Comparison of ENCODE assay signal across 13 cellular contexts in genomic region chr1:223775054-223775453, GRCh38.
DNase-seq lines count a peak whose midpoint lies in the region; ATAC-seq and TF ChIP-seq lines count a peak whose summit lies in the region.
"Had no signal": no experiment of that assay in that cellular context is flagged by ENCODE, and none has a peak within 500 bp of the region (broad histone marks: within the 10 kb centered on the region; RNA-seq: fewer than 3 reads in every experiment).

No MANE protein-coding gene starts in this region.

- peaks cover 51 to 57% of the 10 kb centered on the region in 2 donors for H3K36me3 ChIP-seq in stomach smooth muscle (ENCODE audit: control insufficient read depth in 2 of 2, insufficient read depth in 2 of 2, low read length in 2 of 2)

- POLR2A ChIA-PET in activated naive CD8-positive, alpha-beta T cell treated with anti-CD3 and anti-CD28 coated beads, Interleukin-2, amount 10 ng/mL, durations not matched to agents 7 days and 5 days (lab: Charles Lee), result no interaction called here

- no peak overlapping the region for H3K4me3 Mint-ChIP-seq in activated T-cell treated with anti-CD3 and anti-CD28 coated beads, Interleukin-2, amount 50 U/mL, for 24 hours
- no peak overlapping the region for H3K4me3 Mint-ChIP-seq in activated naive CD8-positive, alpha-beta T cell treated with anti-CD3 and anti-CD28 coated beads, Interleukin-2, amount 10 ng/mL, durations not matched to agents 7 days and 5 days
- no peak overlapping the region for H3K4me3 Mint-ChIP-seq in osteocyte (ENCODE audit: unreplicated experiment)
- H3K4me3 Mint-ChIP-seq: mesothelial cell of epicardium had no signal

- peak overlapping the region; percentile 19 for H3K27ac ChIP-seq in stomach smooth muscle (ENCODE audit: low read length)
- no peak overlapping the region for H3K27ac ChIP-seq in substantia nigra (ENCODE audit: low read depth, low read length, poor library complexity, severe bottlenecking)

- H3K9me3 ChIP-seq in stomach smooth muscle (ENCODE audit: control insufficient read depth in 2 of 2, low read length in 2 of 2), result no peaks in the 10 kb centered on the region
- H3K9me3 ChIP-seq: tibial nerve had no signal

- peaks cover 95% of the 10 kb centered on the region for H3K36me3 Mint-ChIP-seq in activated T-cell treated with anti-CD3 and anti-CD28 coated beads, Interleukin-2, amount 50 U/mL, for 24 hours (ENCODE audit: low read depth)
- peaks cover 37% of the 10 kb centered on the region for H3K36me3 Mint-ChIP-seq in activated naive CD8-positive, alpha-beta T cell treated with anti-CD3 and anti-CD28 coated beads, Interleukin-2, amount 10 ng/mL, durations not matched to agents 7 days and 5 days
- H3K36me3 Mint-ChIP-seq in osteocyte (ENCODE audit: unreplicated experiment), result peaks cover 46% of the 10 kb centered on the region

- no peaks in the 10 kb centered on the region for H3K27me3 ChIP-seq in stomach smooth muscle (ENCODE audit: control insufficient read depth in 1 of 2, insufficient read depth in 2 of 2, low read length in 2 of 2)
- H3K27me3 ChIP-seq: tibial nerve had no signal

- H3K4me1 ChIP-seq in stomach smooth muscle (ENCODE audit: control insufficient read depth, insufficient read depth, low read length), result peaks cover 14% of the 10 kb centered on the region

- H3K4me1 Mint-ChIP-seq in activated T-cell treated with anti-CD3 and anti-CD28 coated beads, Interleukin-2, amount 50 U/mL, for 24 hours (ENCODE audit: low read depth), result peaks cover 48% of the 10 kb centered on the region
- H3K4me1 Mint-ChIP-seq in activated naive CD8-positive, alpha-beta T cell treated with anti-CD3 and anti-CD28 coated beads, Interleukin-2, amount 10 ng/mL, durations not matched to agents 7 days and 5 days, result peaks cover 13% of the 10 kb centered on the region
- peaks cover 48% of the 10 kb centered on the region for H3K4me1 Mint-ChIP-seq in osteocyte (ENCODE audit: unreplicated experiment)

- ATAC-seq in activated naive CD8-positive, alpha-beta T cell treated with anti-CD3 and anti-CD28 coated beads, Interleukin-2, amount 10 ng/mL, durations not matched to agents 7 days and 5 days (ENCODE audit: low read depth), result no peak
- no peak for ATAC-seq in GM18511 (IDR thresholded peaks at IDR 0.05; ENCODE audit: unreplicated experiment)

- no peak overlapping the region for H3K9ac ChIP-seq in stomach smooth muscle (ENCODE audit: low read length in 2 of 2)

- H3K27ac Mint-ChIP-seq in activated T-cell treated with anti-CD3 and anti-CD28 coated beads, Interleukin-2, amount 50 U/mL, for 24 hours, result peak overlapping the region; percentile 84
- peak overlapping the region; percentile 53 for H3K27ac Mint-ChIP-seq in activated naive CD8-positive, alpha-beta T cell treated with anti-CD3 and anti-CD28 coated beads, Interleukin-2, amount 10 ng/mL, durations not matched to agents 7 days and 5 days
- no peak overlapping the region for H3K27ac Mint-ChIP-seq in osteocyte (ENCODE audit: unreplicated experiment)
- H3K27ac Mint-ChIP-seq: progenitor cell of endocrine pancreas had no signal

- DNase-seq in activated T-cell treated with anti-CD3 and anti-CD28 coated beads, Interleukin-2, amount 50 U/mL, for 24 hours, result no peak
- no peak for DNase-seq in activated T-cell treated with anti-CD3 and anti-CD28 coated beads, Interleukin-2, amount 50 U/mL, for 48 hours
- no peak for DNase-seq in activated naive CD8-positive, alpha-beta T cell treated with anti-CD3 and anti-CD28 coated beads, Interleukin-2, amount 10 ng/mL, durations not matched to agents 7 days and 5 days
- DNase-seq in fibroblast of the conjunctiva (ENCODE audit: low read depth), result peak; percentile 36
- no peak for DNase-seq in substantia nigra (lab: John Stamatoyannopoulos, UW)
- DNase-seq in osteocyte (ENCODE audit: extremely low spot score, unreplicated experiment), result no peak
- DNase-seq: Kasumi-1, T-helper 2 cell had no signal

- TF ChIP-seq CTCF in osteocyte (IDR thresholded peaks at IDR 0.05), result no peak

- no peak overlapping the region for H3K4me3 ChIP-seq in stomach smooth muscle (ENCODE audit: low read length in 2 of 2)
- H3K4me3 ChIP-seq: tibial nerve had no signal

- no peaks in the 10 kb centered on the region for H3K9me3 Mint-ChIP-seq in activated T-cell treated with anti-CD3 and anti-CD28 coated beads, Interleukin-2, amount 50 U/mL, for 24 hours
- no peaks in the 10 kb centered on the region for H3K9me3 Mint-ChIP-seq in activated naive CD8-positive, alpha-beta T cell treated with anti-CD3 and anti-CD28 coated beads, Interleukin-2, amount 10 ng/mL, durations not matched to agents 7 days and 5 days
- no peaks in the 10 kb centered on the region for H3K9me3 Mint-ChIP-seq in osteocyte (ENCODE audit: unreplicated experiment)
- H3K9me3 Mint-ChIP-seq: mesothelial cell of epicardium had no signal

- H3K27me3 Mint-ChIP-seq in activated T-cell treated with anti-CD3 and anti-CD28 coated beads, Interleukin-2, amount 50 U/mL, for 24 hours, result no peaks in the 10 kb centered on the region
- H3K27me3 Mint-ChIP-seq in activated naive CD8-positive, alpha-beta T cell treated with anti-CD3 and anti-CD28 coated beads, Interleukin-2, amount 10 ng/mL, durations not matched to agents 7 days and 5 days, result no peaks in the 10 kb centered on the region
- no peaks in the 10 kb centered on the region for H3K27me3 Mint-ChIP-seq in osteocyte (ENCODE audit: unreplicated experiment)
- H3K27me3 Mint-ChIP-seq: progenitor cell of endocrine pancreas had no signal
